1 cellular context compared by ENCODE assay signal in the genomic region with DNA sequence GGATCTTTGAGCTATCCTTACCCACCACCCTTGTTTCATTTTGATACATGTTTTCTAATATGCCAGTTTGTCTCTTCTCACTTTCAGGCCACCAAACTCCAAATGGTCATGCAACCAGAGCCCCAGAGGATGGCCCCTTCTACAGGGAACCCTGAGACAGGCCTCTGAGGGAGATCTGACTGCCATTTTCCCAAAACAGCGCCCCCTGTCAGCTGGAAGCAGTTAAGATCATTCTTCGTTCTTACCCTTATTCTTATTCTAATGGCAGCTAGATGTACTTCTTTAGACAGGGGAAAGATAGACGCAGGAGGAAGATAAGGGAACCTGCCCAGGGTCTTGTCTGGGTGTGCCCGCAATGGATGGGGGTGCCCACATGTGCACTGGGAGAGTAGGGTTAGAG.
TF ChIP-seq lines count a peak whose summit lies in the region.

No MANE protein-coding gene starts in this region.

TF ChIP-seq in GM23338, 12 proteins besides CTCF, POLR2A, EP300 and RAD21 (continued from another document):
- TF ChIP-seq, protein P1, sequence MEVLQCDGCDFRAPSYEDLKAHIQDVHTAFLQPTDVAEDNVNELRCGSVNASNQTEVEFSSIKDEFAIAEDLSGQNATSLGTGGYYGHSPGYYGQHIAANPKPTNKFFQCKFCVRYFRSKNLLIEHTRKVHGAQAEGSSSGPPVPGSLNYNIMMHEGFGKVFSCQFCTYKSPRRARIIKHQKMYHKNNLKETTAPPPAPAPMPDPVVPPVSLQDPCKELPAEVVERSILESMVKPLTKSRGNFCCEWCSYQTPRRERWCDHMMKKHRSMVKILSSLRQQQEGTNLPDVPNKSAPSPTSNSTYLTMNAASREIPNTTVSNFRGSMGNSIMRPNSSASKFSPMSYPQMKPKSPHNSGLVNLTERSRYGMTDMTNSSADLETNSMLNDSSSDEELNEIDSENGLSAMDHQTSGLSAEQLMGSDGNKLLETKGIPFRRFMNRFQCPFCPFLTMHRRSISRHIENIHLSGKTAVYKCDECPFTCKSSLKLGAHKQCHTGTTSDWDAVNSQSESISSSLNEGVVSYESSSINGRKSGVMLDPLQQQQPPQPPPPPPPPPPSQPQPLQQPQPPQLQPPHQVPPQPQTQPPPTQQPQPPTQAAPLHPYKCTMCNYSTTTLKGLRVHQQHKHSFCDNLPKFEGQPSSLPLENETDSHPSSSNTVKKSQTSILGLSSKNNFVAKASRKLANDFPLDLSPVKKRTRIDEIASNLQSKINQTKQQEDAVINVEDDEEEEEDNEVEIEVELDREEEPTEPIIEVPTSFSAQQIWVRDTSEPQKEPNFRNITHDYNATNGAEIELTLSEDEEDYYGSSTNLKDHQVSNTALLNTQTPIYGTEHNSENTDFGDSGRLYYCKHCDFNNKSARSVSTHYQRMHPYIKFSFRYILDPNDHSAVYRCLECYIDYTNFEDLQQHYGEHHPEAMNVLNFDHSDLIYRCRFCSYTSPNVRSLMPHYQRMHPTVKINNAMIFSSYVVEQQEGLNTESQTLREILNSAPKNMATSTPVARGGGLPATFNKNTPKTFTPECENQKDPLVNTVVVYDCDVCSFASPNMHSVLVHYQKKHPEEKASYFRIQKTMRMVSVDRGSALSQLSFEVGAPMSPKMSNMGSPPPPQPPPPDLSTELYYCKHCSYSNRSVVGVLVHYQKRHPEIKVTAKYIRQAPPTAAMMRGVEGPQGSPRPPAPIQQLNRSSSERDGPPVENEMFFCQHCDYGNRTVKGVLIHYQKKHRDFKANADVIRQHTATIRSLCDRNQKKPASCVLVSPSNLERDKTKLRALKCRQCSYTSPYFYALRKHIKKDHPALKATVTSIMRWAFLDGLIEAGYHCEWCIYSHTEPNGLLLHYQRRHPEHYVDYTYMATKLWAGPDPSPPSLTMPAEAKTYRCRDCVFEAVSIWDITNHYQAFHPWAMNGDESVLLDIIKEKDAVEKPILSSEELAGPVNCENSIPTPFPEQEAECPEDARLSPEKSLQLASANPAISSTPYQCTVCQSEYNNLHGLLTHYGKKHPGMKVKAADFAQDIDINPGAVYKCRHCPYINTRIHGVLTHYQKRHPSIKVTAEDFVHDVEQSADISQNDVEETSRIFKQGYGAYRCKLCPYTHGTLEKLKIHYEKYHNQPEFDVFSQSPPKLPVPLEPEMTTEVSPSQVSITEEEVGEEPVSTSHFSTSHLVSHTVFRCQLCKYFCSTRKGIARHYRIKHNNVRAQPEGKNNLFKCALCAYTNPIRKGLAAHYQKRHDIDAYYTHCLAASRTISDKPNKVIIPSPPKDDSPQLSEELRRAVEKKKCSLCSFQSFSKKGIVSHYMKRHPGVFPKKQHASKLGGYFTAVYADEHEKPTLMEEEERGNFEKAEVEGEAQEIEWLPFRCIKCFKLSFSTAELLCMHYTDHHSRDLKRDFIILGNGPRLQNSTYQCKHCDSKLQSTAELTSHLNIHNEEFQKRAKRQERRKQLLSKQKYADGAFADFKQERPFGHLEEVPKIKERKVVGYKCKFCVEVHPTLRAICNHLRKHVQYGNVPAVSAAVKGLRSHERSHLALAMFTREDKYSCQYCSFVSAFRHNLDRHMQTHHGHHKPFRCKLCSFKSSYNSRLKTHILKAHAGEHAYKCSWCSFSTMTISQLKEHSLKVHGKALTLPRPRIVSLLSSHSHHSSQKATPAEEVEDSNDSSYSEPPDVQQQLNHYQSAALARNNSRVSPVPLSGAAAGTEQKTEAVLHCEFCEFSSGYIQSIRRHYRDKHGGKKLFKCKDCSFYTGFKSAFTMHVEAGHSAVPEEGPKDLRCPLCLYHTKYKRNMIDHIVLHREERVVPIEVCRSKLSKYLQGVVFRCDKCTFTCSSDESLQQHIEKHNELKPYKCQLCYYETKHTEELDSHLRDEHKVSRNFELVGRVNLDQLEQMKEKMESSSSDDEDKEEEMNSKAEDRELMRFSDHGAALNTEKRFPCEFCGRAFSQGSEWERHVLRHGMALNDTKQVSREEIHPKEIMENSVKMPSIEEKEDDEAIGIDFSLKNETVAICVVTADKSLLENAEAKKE (CRISPR knock-in tag; IDR thresholded peaks at IDR 0.05): no peak
- TF ChIP-seq NANOG (IDR thresholded peaks at IDR 0.05; ENCODE audit: borderline replicate concordance) (no peak), EZH2 (IDR thresholded peaks at IDR 0.05; ENCODE audit: low read depth, unreplicated experiment) (no peak)
- TF ChIP-seq, protein P2, sequence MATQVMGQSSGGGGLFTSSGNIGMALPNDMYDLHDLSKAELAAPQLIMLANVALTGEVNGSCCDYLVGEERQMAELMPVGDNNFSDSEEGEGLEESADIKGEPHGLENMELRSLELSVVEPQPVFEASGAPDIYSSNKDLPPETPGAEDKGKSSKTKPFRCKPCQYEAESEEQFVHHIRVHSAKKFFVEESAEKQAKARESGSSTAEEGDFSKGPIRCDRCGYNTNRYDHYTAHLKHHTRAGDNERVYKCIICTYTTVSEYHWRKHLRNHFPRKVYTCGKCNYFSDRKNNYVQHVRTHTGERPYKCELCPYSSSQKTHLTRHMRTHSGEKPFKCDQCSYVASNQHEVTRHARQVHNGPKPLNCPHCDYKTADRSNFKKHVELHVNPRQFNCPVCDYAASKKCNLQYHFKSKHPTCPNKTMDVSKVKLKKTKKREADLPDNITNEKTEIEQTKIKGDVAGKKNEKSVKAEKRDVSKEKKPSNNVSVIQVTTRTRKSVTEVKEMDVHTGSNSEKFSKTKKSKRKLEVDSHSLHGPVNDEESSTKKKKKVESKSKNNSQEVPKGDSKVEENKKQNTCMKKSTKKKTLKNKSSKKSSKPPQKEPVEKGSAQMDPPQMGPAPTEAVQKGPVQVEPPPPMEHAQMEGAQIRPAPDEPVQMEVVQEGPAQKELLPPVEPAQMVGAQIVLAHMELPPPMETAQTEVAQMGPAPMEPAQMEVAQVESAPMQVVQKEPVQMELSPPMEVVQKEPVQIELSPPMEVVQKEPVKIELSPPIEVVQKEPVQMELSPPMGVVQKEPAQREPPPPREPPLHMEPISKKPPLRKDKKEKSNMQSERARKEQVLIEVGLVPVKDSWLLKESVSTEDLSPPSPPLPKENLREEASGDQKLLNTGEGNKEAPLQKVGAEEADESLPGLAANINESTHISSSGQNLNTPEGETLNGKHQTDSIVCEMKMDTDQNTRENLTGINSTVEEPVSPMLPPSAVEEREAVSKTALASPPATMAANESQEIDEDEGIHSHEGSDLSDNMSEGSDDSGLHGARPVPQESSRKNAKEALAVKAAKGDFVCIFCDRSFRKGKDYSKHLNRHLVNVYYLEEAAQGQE (IDR thresholded peaks at IDR 0.05; ENCODE audit: unreplicated experiment): no peak
